15 cellular contexts compared by ENCODE assay signal in the genomic region with DNA sequence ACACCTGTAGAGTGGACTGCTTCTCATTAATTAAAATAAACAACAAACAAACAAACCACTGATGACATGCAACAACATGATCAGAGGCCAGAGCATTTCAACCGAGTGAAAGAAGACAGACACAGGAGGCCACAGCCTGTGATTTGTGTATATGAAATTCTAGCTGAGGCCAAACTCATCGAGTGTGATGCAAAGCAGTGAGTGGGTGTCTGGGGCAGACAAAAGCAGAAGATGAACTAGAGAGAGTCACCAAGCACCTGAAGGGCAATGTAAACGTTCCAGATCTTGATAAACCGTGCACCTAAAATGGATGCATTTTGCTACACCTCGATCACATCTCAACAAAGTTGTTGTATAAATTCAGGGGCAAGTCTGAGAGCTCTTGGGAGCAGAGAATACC.
DNase-seq lines count a peak whose midpoint lies in the region; ATAC-seq and TF ChIP-seq lines count a peak whose summit lies in the region.
"Had no signal": no experiment of that assay in that cellular context is flagged by ENCODE, and none has a peak within 500 bp of the region (broad histone marks: within the 10 kb centered on the region; RNA-seq: fewer than 3 reads in every experiment).

No MANE protein-coding gene starts in this region.

- ATAC-seq in GM18868 (IDR thresholded peaks at IDR 0.05; ENCODE audit: unreplicated experiment) (peak; percentile 70), HG02852 (IDR thresholded peaks at IDR 0.05; ENCODE audit: unreplicated experiment) (peak; percentile 67), upper lobe of right lung (peak; percentile 51), foreskin keratinocyte (no peak)
- ATAC-seq: CD8-positive, alpha-beta T cell had no signal

- DNase-seq in NCI-H526 (lab: John Stamatoyannopoulos, UW) (peak; percentile 29 to 58), upper lobe of right lung (no peak), kidney glomerular epithelial cell (lab: John Stamatoyannopoulos, UW) (no peak), RKO (ENCODE audit: low spot score) (no peak), foreskin keratinocyte (no peak)
- DNase-seq: BE2C; CD8-positive, alpha-beta T cell; H7; Kasumi-1; NCI-H1930; NCI-H2171 treated with DMSO at 0.1 percent for 48 hours; SIG-M5; T-helper 2 cell had no signal

- H3K4me3 ChIP-seq in upper lobe of right lung = no peak overlapping the region

- H3K27ac ChIP-seq in upper lobe of right lung (no peak overlapping the region), foreskin keratinocyte (no peak overlapping the region)

- H3K27me3 ChIP-seq in upper lobe of right lung (no peaks in the 10 kb centered on the region), foreskin keratinocyte (no peaks in the 10 kb centered on the region)
- H3K27me3 ChIP-seq: BE2C had no signal

- no peak for TF ChIP-seq CTCF in upper lobe of right lung (IDR thresholded peaks at IDR 0.05)
- no peak for TF ChIP-seq CTCF in foreskin keratinocyte (conservative IDR thresholded peaks at IDR 0.05)

- H3K4me1 ChIP-seq in upper lobe of right lung (no peaks in the 10 kb centered on the region), foreskin keratinocyte (no peaks in the 10 kb centered on the region)

- H3K9me3 ChIP-seq in upper lobe of right lung = no peaks in the 10 kb centered on the region
- H3K9me3 ChIP-seq: BE2C had no signal

- intact Hi-C loops in upper lobe of right lung (cut with DNase I) = no loop called here

- no peaks in the 10 kb centered on the region for H3K36me3 ChIP-seq in upper lobe of right lung
- H3K36me3 ChIP-seq: BE2C had no signal

Comparison
In these comparisons a context has a peak if more than half of its experiments do, and no peak if none do; other contexts are left out.
1. DNase-seq: peak in NCI-H526 (2 of 2); none in upper lobe of right lung (single experiment), kidney glomerular epithelial cell (single experiment), RKO (single experiment) and foreskin keratinocyte (0 of 2).